In genomic region chr2:70921031-70921430, GRCh38 we compare ENCODE assay signal across 20 cellular contexts. TPM values are rescaled to one million over a fixed set of nuclear protein-coding genes. Genes with fewer than 3 reads are reported as not detected.
DNase-seq lines count a peak whose midpoint lies in the region; ATAC-seq, FAIRE-seq and TF ChIP-seq lines count a peak whose summit lies in the region.
"Had no signal": no experiment of that assay in that cellular context is flagged by ENCODE, and none has a peak within 500 bp of the region (broad histone marks: within the 10 kb centered on the region; RNA-seq: fewer than 3 reads in every experiment).

No MANE protein-coding gene starts in this region.

- BruUV-seq in HepG2 (replicated peaks; lab: Mats Ljungman, UMichigan): no TSS peak

- H3K9ac ChIP-seq in HepG2 (ENCODE audit: insufficient read depth, low read depth, low read length): no peak overlapping the region
- H3K9ac ChIP-seq: KMS-11 had no signal

- H3K36me3 ChIP-seq in SJCRH30 (no peaks in the 10 kb centered on the region), HepG2 (replicated peaks in 1 of 2; ENCODE audit: control insufficient read depth in 1 of 2, insufficient read depth in 2 of 2, low read length in 2 of 2) (no peaks in the 10 kb centered on the region), stomach (no peaks in the 10 kb centered on the region)

- no peak for FAIRE-seq in HepG2 (lab: Jason Lieb, UNC)
- FAIRE-seq: D721Med, GM12878 had no signal

- ATAC-seq in activated CD8-positive, alpha-beta memory T cell treated with anti-CD3 and anti-CD28 coated beads, Interleukin-2, amount 10 ng/mL, durations not matched to agents 7 days and 5 days: no peak
- no peak for ATAC-seq in HepG2
- ATAC-seq: CD8-positive, alpha-beta T cell; GM12878 had no signal

- no peaks in the 10 kb centered on the region for H3K79me2 ChIP-seq in HepG2 (ENCODE audit: insufficient read depth, low read length)

- H3K4me1 ChIP-seq in SJCRH30 (peaks cover 27% of the 10 kb centered on the region), HepG2 (ENCODE audit: insufficient read depth, low read length) (peaks cover 22% of the 10 kb centered on the region), stomach (peaks cover 0 to 5% (median 0%) of the 10 kb centered on the region in 4 donors)

- intact Hi-C loops in HepG2 (cut with micrococcal nuclease; ENCODE audit: unreplicated experiment) (loop anchor here (2.0 kb wide), 2 partner anchors 26 to 132 kb away; no protein-coding TSS in a partner anchor), stomach (cut with DNase I; ENCODE audit: low total_unique reads) (no loop called here)

- no peak for TF ChIP-seq RAD21 in HepG2 (CRISPR knock-in tag; IDR thresholded peaks at IDR 0.05)

- POLR2A ChIA-PET in HepG2 (lab: Yijun Ruan, JAX): no interaction called here

- TF ChIP-seq POLR2A in HepG2 (IDR thresholded peaks at IDR 0.05; ENCODE audit: insufficient read depth in 1 of 2, low read depth in 2 of 2, low read length in 2 of 2) (no peak), stomach (IDR thresholded peaks at IDR 0.05) (no peak)

- H3K4me3 ChIP-seq in SJCRH30: no peak overlapping the region
- no peak overlapping the region for H3K4me3 ChIP-seq in HepG2 (replicated peaks in 1 of 3; ENCODE audit: insufficient read depth in 1 of 3, low read depth in 2 of 3, low read length in 3 of 3)
- no peak overlapping the region for H3K4me3 ChIP-seq in stomach
- H3K4me3 ChIP-seq: GM12878 had no signal

- no peaks in the 10 kb centered on the region for H3K36me3 Mint-ChIP-seq in activated CD8-positive, alpha-beta memory T cell treated with anti-CD3 and anti-CD28 coated beads, Interleukin-2, amount 10 ng/mL, durations not matched to agents 7 days and 5 days
- H3K36me3 Mint-ChIP-seq: CD8-positive, alpha-beta T cell had no signal

- in situ Hi-C loops in HepG2 (cut with HindIII; ENCODE audit: extremely low pct_ligation_motif_present, low pct_unique_long_range_greater_than_20kb): loop anchor here (5.0 kb wide), 1 partner anchor 49 kb away; no protein-coding TSS in a partner anchor

- no peaks in the 10 kb centered on the region for H3K4me1 Mint-ChIP-seq in activated CD8-positive, alpha-beta memory T cell treated with anti-CD3 and anti-CD28 coated beads, Interleukin-2, amount 10 ng/mL, durations not matched to agents 7 days and 5 days

- H3K4me2 ChIP-seq in HepG2 (ENCODE audit: low read depth, low read length): no peak overlapping the region
- H3K4me2 ChIP-seq: KMS-11 had no signal

- TF ChIP-seq EP300 in HepG2 (IDR thresholded peaks at IDR 0.05; ENCODE audit: low read depth in 2 of 2, low read length in 2 of 2) (no peak), HepG2 (CRISPR knock-in tag; IDR thresholded peaks at IDR 0.05; ENCODE audit: borderline replicate concordance) (no peak), stomach (IDR thresholded peaks at IDR 0.05) (no peak)

- peak; percentile 40 for DNase-seq in activated CD8-positive, alpha-beta memory T cell treated with anti-CD3 and anti-CD28 coated beads, Interleukin-2, amount 50 U/mL, for 48 hours
- DNase-seq in activated CD8-positive, alpha-beta memory T cell treated with anti-CD3 and anti-CD28 coated beads, Interleukin-2, amount 10 ng/mL, durations not matched to agents 7 days and 5 days: no peak
- DNase-seq in SJCRH30 (peak in 1 of 2 experiments; percentile 2), HepG2 (ENCODE audit: low spot score) (no peak), stomach (peak; percentile 18), hepatic stellate cell (ENCODE audit: low spot score) (no peak), NCI-H446 (lab: John Stamatoyannopoulos, UW) (no peak), NCI-H128 (lab: John Stamatoyannopoulos, UW; ENCODE audit: unreplicated experiment) (no peak)
- DNase-seq: CD8-positive, alpha-beta T cell; DND-41; GDM1; GOT3; NCI-H1092; NCI-H1694; NCI-H2107; NCI-H2227 treated with DMSO at 0.1 percent for 48 hours had no signal

- CTCF ChIA-PET in activated CD8-positive, alpha-beta memory T cell treated with anti-CD3 and anti-CD28 coated beads, Interleukin-2, amount 10 ng/mL, durations not matched to agents 7 days and 5 days (lab: Charles Lee): interaction anchor here (0.8 to 10.1 kb wide), 10 partner anchors 7 to 132 kb away, joined by 3 to 96 read pairs (median 6); partner anchors contain the start of gene FIGLA
- CTCF ChIA-PET in HepG2 (lab: Yijun Ruan, JAX; ENCODE audit: low intra/inter-chr PET ratio, low total read pairs): interaction anchor here (1.6 to 7.1 kb wide), 2 partner anchors 26 to 50 kb away, joined by 5 to 124 read pairs; no protein-coding TSS in a partner anchor

- H3K27ac ChIP-seq in SJCRH30 (peak overlapping the region; percentile 99), HepG2 (ENCODE audit: extremely low read length, insufficient read depth, low read length) (no peak overlapping the region), stomach (no peak overlapping the region)
- H3K27ac ChIP-seq: KMS-11 had no signal

- H3K27ac Mint-ChIP-seq in activated CD8-positive, alpha-beta memory T cell treated with anti-CD3 and anti-CD28 coated beads, Interleukin-2, amount 10 ng/mL, durations not matched to agents 7 days and 5 days: no peak overlapping the region
- H3K27ac Mint-ChIP-seq: CD8-positive, alpha-beta T cell had no signal

- H3K9me3 Mint-ChIP-seq in activated CD8-positive, alpha-beta memory T cell treated with anti-CD3 and anti-CD28 coated beads, Interleukin-2, amount 10 ng/mL, durations not matched to agents 7 days and 5 days (ENCODE audit: low read depth): no peaks in the 10 kb centered on the region
- H3K9me3 Mint-ChIP-seq: CD8-positive, alpha-beta T cell had no signal

- TF ChIP-seq CTCF in HepG2 (CRISPR knock-in tag; IDR thresholded peaks at IDR 0.05): no peak
- TF ChIP-seq CTCF in stomach (IDR thresholded peaks at IDR 0.05): no peak

- H3K27me3 ChIP-seq in SJCRH30 (no peaks in the 10 kb centered on the region), HepG2 (ENCODE audit: control insufficient read depth in 1 of 2, insufficient read depth in 2 of 2, low read length in 2 of 2) (no peaks in the 10 kb centered on the region), stomach (peaks cover 0 to 67% (median 0%) of the 10 kb centered on the region in 3 donors)

- H4K20me1 ChIP-seq in HepG2 (ENCODE audit: insufficient read depth, low read length): no peaks in the 10 kb centered on the region

- H2AFZ ChIP-seq in HepG2 (ENCODE audit: low read length): no peak overlapping the region

- H3K9me3 ChIP-seq in SJCRH30 (replicated peaks): 0 out of 2 replicates have a peak, but pooled peaks cover 5% of the 10 kb centered on the region
- H3K9me3 ChIP-seq in HepG2 (ENCODE audit: low read length): no peaks in the 10 kb centered on the region
- no peaks in the 10 kb centered on the region for H3K9me3 ChIP-seq in stomach

- H3K4me3 Mint-ChIP-seq in activated CD8-positive, alpha-beta memory T cell treated with anti-CD3 and anti-CD28 coated beads, Interleukin-2, amount 10 ng/mL, durations not matched to agents 7 days and 5 days: no peak overlapping the region
- H3K4me3 Mint-ChIP-seq: CD8-positive, alpha-beta T cell had no signal

- H3K27me3 Mint-ChIP-seq in activated CD8-positive, alpha-beta memory T cell treated with anti-CD3 and anti-CD28 coated beads, Interleukin-2, amount 10 ng/mL, durations not matched to agents 7 days and 5 days: peaks cover 15% of the 10 kb centered on the region

- 77% methylated on average over 12 of the region's 12 CpGs for WGBS in HepG2 (ENCODE audit: low lambda C conversion rate)
- WGBS in stomach, 5 donors: 95 to 100% (median 95%) methylated on average over 8 to 12 of the region's 12 CpGs

RNA-seq across cellular contexts. Expression of gene ATP6V1B1, which starts 14.7 kb away (rescaled TPM):
- not detected for total RNA-seq in activated CD8-positive, alpha-beta memory T cell treated with anti-CD3 and anti-CD28 coated beads, Interleukin-2, amount 10 ng/mL, durations not matched to agents 7 days and 5 days
- 1.6 and 2.0 TPM in 2 replicates for total RNA-seq in SJCRH30 (2014; rRNA removed; shearing (Covaris generic))
- total RNA-seq in HepG2 (2016; rRNA removed; fragmentation: Illumina TruSeq; extraction: Trizol): 0.58 TPM in 1 of 2 replicates, not detected in the other
- total RNA-seq in HepG2 (2016; cell fraction: cytosol; rRNA removed; fragmentation: Illumina TruSeq; extraction: Trizol; ENCODE audit: low read depth): not detected in 2 replicates
- total RNA-seq in HepG2 (2016; cell fraction: insoluble cytoplasmic fraction; rRNA removed; fragmentation: Illumina TruSeq; extraction: Trizol): 0.37 and 1.5 TPM in 2 replicates
- not detected in 2 replicates for total RNA-seq in HepG2 (2016; cell fraction: membrane; rRNA removed; fragmentation: Illumina TruSeq; extraction: Trizol)
- 2.3 and 2.4 TPM in 2 replicates for total RNA-seq in HepG2 (2016; cell fraction: nucleus; rRNA removed; fragmentation: Illumina TruSeq; extraction: Trizol)
- 1.6 and 1.8 TPM in 2 replicates for polyA plus RNA-seq in HepG2 (2011; rRNA removed)
- polyA plus RNA-seq in HepG2 (2011; cell fraction: cytosol; rRNA removed): 0.21 and 0.30 TPM in 2 replicates
- 24.4 and 25.8 TPM in 2 replicates for polyA plus RNA-seq in HepG2 (2011; cell fraction: nucleus; rRNA removed)
- polyA plus RNA-seq in HepG2 (2012): 1.7 and 2.1 TPM in 2 replicates
- polyA plus RNA-seq in HepG2 (2016; cell fraction: cytosol; fragmentation: Illumina TruSeq; extraction: Trizol; ENCODE audit: low read depth): 0.07 and 0.08 TPM in 2 replicates
- 0.31 TPM in 1 of 2 replicates, not detected in the other for polyA plus RNA-seq in HepG2 (2016; cell fraction: insoluble cytoplasmic fraction; fragmentation: Illumina TruSeq; extraction: Trizol; ENCODE audit: low read depth)
- 0.12 TPM in 1 of 2 replicates, not detected in the other for polyA plus RNA-seq in HepG2 (2016; cell fraction: membrane; fragmentation: Illumina TruSeq; extraction: Trizol; ENCODE audit: low read depth)
- 7.8 and 11.0 TPM in 2 replicates for polyA plus RNA-seq in HepG2 (2016; cell fraction: nucleus; fragmentation: Illumina TruSeq; extraction: Trizol; ENCODE audit: insufficient read depth, low read depth)
- polyA minus RNA-seq in HepG2 (2011; rRNA and poly(A)+ RNA removed; ENCODE audit: low replicate concordance): 0.18 TPM in 1 of 2 replicates, not detected in the other
- not detected in 2 replicates for polyA minus RNA-seq in HepG2 (2011; cell fraction: cytosol; rRNA and poly(A)+ RNA removed)
- polyA minus RNA-seq in HepG2 (2011; cell fraction: nucleus; rRNA and poly(A)+ RNA removed): 1.5 and 3.5 TPM in 2 replicates
- under 1 TPM in 1 of 5 donors, not detected in 4; 0.55 TPM for total RNA-seq in stomach
- under 1 TPM in 1 of 3 donors, not detected in 2; 0.35 TPM for polyA plus RNA-seq in stomach
- total RNA-seq: CD8-positive, alpha-beta T cell; GM12878 had no signal
- polyA plus RNA-seq: GM12878 had no signal

RNA-seq across cellular contexts. Expression of gene VAX2, which starts 20.7 kb away (rescaled TPM):
- not detected for total RNA-seq in activated CD8-positive, alpha-beta memory T cell treated with anti-CD3 and anti-CD28 coated beads, Interleukin-2, amount 10 ng/mL, durations not matched to agents 7 days and 5 days
- total RNA-seq in SJCRH30 (2014; rRNA removed; shearing (Covaris generic)): 7.3 and 9.2 TPM in 2 replicates
- total RNA-seq in HepG2 (2016; rRNA removed; fragmentation: Illumina TruSeq; extraction: Trizol) (3.9 and 4.1 TPM in 2 replicates), stomach (1 to 10 TPM in 1 of 5 donors, not detected in 4; 1.2 TPM)
- 3.0 and 3.9 TPM in 2 replicates for total RNA-seq in HepG2 (2016; cell fraction: cytosol; rRNA removed; fragmentation: Illumina TruSeq; extraction: Trizol; ENCODE audit: low read depth)
- 3.6 and 4.7 TPM in 2 replicates for total RNA-seq in HepG2 (2016; cell fraction: insoluble cytoplasmic fraction; rRNA removed; fragmentation: Illumina TruSeq; extraction: Trizol)
- total RNA-seq in HepG2 (2016; cell fraction: membrane; rRNA removed; fragmentation: Illumina TruSeq; extraction: Trizol): 3.2 and 4.6 TPM in 2 replicates
- total RNA-seq in HepG2 (2016; cell fraction: nucleus; rRNA removed; fragmentation: Illumina TruSeq; extraction: Trizol): 2.9 and 3.6 TPM in 2 replicates
- polyA plus RNA-seq in HepG2 (2011; rRNA removed) (2.1 and 3.0 TPM in 2 replicates), stomach (under 1 TPM in 2 of 3 donors, not detected in 1; 0.23 to 0.25 TPM)
- polyA plus RNA-seq in HepG2 (2011; cell fraction: cytosol; rRNA removed): 0.96 and 1.5 TPM in 2 replicates
- 12.7 and 15.3 TPM in 2 replicates for polyA plus RNA-seq in HepG2 (2011; cell fraction: nucleus; rRNA removed)
- 1.0 and 1.3 TPM in 2 replicates for polyA plus RNA-seq in HepG2 (2012)
- polyA plus RNA-seq in HepG2 (2016; cell fraction: cytosol; fragmentation: Illumina TruSeq; extraction: Trizol; ENCODE audit: low read depth): 4.8 and 4.9 TPM in 2 replicates
- polyA plus RNA-seq in HepG2 (2016; cell fraction: insoluble cytoplasmic fraction; fragmentation: Illumina TruSeq; extraction: Trizol; ENCODE audit: low read depth): 4.6 and 5.5 TPM in 2 replicates
- polyA plus RNA-seq in HepG2 (2016; cell fraction: membrane; fragmentation: Illumina TruSeq; extraction: Trizol; ENCODE audit: low read depth): 4.6 and 5.0 TPM in 2 replicates
- polyA plus RNA-seq in HepG2 (2016; cell fraction: nucleus; fragmentation: Illumina TruSeq; extraction: Trizol; ENCODE audit: insufficient read depth, low read depth): 6.7 and 8.7 TPM in 2 replicates
- 1.1 TPM in 1 of 2 replicates, not detected in the other for polyA minus RNA-seq in HepG2 (2011; rRNA and poly(A)+ RNA removed; ENCODE audit: low replicate concordance)
- polyA minus RNA-seq in HepG2 (2011; cell fraction: cytosol; rRNA and poly(A)+ RNA removed): 0.59 and 1.1 TPM in 2 replicates
- polyA minus RNA-seq in HepG2 (2011; cell fraction: nucleus; rRNA and poly(A)+ RNA removed): 3.0 and 3.3 TPM in 2 replicates
- total RNA-seq: CD8-positive, alpha-beta T cell; GM12878 had no signal
- polyA plus RNA-seq: GM12878 had no signal

RNA-seq across cellular contexts. Expression of gene ANKRD53, which starts 57.4 kb away (rescaled TPM):
- not detected for total RNA-seq in activated CD8-positive, alpha-beta memory T cell treated with anti-CD3 and anti-CD28 coated beads, Interleukin-2, amount 10 ng/mL, durations not matched to agents 7 days and 5 days
- total RNA-seq in SJCRH30 (2014; rRNA removed; shearing (Covaris generic)): 0.36 TPM in 1 of 2 replicates, not detected in the other
- total RNA-seq in HepG2 (2016; rRNA removed; fragmentation: Illumina TruSeq; extraction: Trizol) (not detected in 2 replicates), stomach (under 1 TPM in 1 of 5 donors, not detected in 4; 0.45 TPM)
- not detected in 2 replicates for total RNA-seq in HepG2 (2016; cell fraction: cytosol; rRNA removed; fragmentation: Illumina TruSeq; extraction: Trizol; ENCODE audit: low read depth)
- total RNA-seq in HepG2 (2016; cell fraction: insoluble cytoplasmic fraction; rRNA removed; fragmentation: Illumina TruSeq; extraction: Trizol): 0.09 TPM in 1 of 2 replicates, not detected in the other
- not detected in 2 replicates for total RNA-seq in HepG2 (2016; cell fraction: membrane; rRNA removed; fragmentation: Illumina TruSeq; extraction: Trizol)
- 0.66 TPM in 1 of 2 replicates, not detected in the other for total RNA-seq in HepG2 (2016; cell fraction: nucleus; rRNA removed; fragmentation: Illumina TruSeq; extraction: Trizol)
- polyA plus RNA-seq in HepG2 (2011; rRNA removed) (0.12 and 0.15 TPM in 2 replicates), stomach (1 to 10 TPM in 2 of 3 donors, under 1 TPM in 1; 0.88 to 2.3 (median 1.3) TPM)
- 0.25 TPM in 1 of 2 replicates, not detected in the other for polyA plus RNA-seq in HepG2 (2011; cell fraction: cytosol; rRNA removed)
- polyA plus RNA-seq in HepG2 (2011; cell fraction: nucleus; rRNA removed): 0.14 and 0.62 TPM in 2 replicates
- polyA plus RNA-seq in HepG2 (2012): 0.08 TPM in 1 of 2 replicates, not detected in the other
- polyA plus RNA-seq in HepG2 (2016; cell fraction: cytosol; fragmentation: Illumina TruSeq; extraction: Trizol; ENCODE audit: low read depth): 0.08 and 0.27 TPM in 2 replicates
- not detected in 2 replicates for polyA plus RNA-seq in HepG2 (2016; cell fraction: insoluble cytoplasmic fraction; fragmentation: Illumina TruSeq; extraction: Trizol; ENCODE audit: low read depth)
- polyA plus RNA-seq in HepG2 (2016; cell fraction: membrane; fragmentation: Illumina TruSeq; extraction: Trizol; ENCODE audit: low read depth): 0.20 and 0.53 TPM in 2 replicates
- 0.42 and 0.69 TPM in 2 replicates for polyA plus RNA-seq in HepG2 (2016; cell fraction: nucleus; fragmentation: Illumina TruSeq; extraction: Trizol; ENCODE audit: insufficient read depth, low read depth)
- not detected in 2 replicates for polyA minus RNA-seq in HepG2 (2011; rRNA and poly(A)+ RNA removed; ENCODE audit: low replicate concordance)
- not detected in 2 replicates for polyA minus RNA-seq in HepG2 (2011; cell fraction: cytosol; rRNA and poly(A)+ RNA removed)
- not detected in 2 replicates for polyA minus RNA-seq in HepG2 (2011; cell fraction: nucleus; rRNA and poly(A)+ RNA removed)
- total RNA-seq: A172, GM12878 had no signal

Comparison
In these comparisons a context has a peak if more than half of its experiments do, and no peak if none do; other contexts are left out.
1. DNase-seq: peak in activated CD8-positive, alpha-beta memory T cell treated with anti-CD3 and anti-CD28 coated beads, Interleukin-2, amount 50 U/mL, for 48 hours (single experiment) and stomach (single experiment); none in activated CD8-positive, alpha-beta memory T cell treated with anti-CD3 and anti-CD28 coated beads, Interleukin-2, amount 10 ng/mL, durations not matched to agents 7 days and 5 days (single experiment), HepG2 (single experiment), hepatic stellate cell (single experiment), NCI-H446 (0 of 2) and NCI-H128 (single experiment).